ENCODE assay signal across 2 cellular contexts in genomic region chr3:10748040-10748439, GRCh38.
TF ChIP-seq lines count a peak whose summit lies in the region.

No MANE protein-coding gene starts in this region.

TF ChIP-seq in HepG2, 621 proteins besides CTCF, POLR2A, EP300 and RAD21:
- TF ChIP-seq ZBTB40 (IDR thresholded peaks at IDR 0.05) (no peak), ZBTB40 (CRISPR knock-in tag; IDR thresholded peaks at IDR 0.05) (peak; percentile 35; the same call in 1 of the 2 replicates), JUNB (CRISPR knock-in tag; IDR thresholded peaks at IDR 0.05; ENCODE audit: borderline replicate concordance) (no peak)

TF ChIP-seq in K562, 482 proteins besides CTCF, POLR2A, EP300 and RAD21 (continued from another document):
- peak; percentile 86 for TF ChIP-seq ZBTB40 (IDR thresholded peaks at IDR 0.05)
- peak; percentile 50; the same call in 1 of the 2 replicates for TF ChIP-seq ZBTB40 (CRISPR knock-in tag; IDR thresholded peaks at IDR 0.05)
- no peak for TF ChIP-seq ZSCAN32 (CRISPR knock-in tag; IDR thresholded peaks at IDR 0.05)
